In the genomic region with DNA sequence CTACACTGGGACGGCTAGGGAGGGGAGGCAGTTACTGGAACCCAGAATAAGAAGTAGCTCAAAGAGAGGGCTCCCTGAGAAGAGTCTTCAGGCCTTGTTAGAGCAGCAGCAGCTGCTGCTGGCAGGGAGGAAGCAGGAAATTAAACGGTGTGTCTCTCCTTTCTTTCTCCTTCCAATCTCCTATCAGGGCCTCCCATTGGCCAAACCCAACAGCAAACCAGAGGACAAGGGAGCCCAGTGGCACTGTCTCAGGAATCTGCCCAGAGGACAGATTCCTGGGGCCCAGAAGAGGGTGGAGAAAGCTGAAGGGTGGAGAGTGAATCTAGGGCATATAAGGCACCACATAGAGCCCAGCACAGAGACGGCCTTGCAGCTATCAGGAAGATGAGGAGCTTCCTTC, we compare ENCODE assay signal across 21 cellular contexts. TPM values are rescaled to one million over a fixed set of nuclear protein-coding genes. Genes with fewer than 3 reads are reported as not detected.
DNase-seq lines count a peak whose midpoint lies in the region; ATAC-seq, FAIRE-seq and TF ChIP-seq lines count a peak whose summit lies in the region.
"Had no signal": no experiment of that assay in that cellular context is flagged by ENCODE, and none has a peak within 500 bp of the region (broad histone marks: within the 10 kb centered on the region; RNA-seq: fewer than 3 reads in every experiment).

No MANE protein-coding gene starts in this region.

- no peaks in the 10 kb centered on the region for H4K20me1 ChIP-seq in osteoblast (ENCODE audit: insufficient read depth, low read length)
- H4K20me1 ChIP-seq: BLaER1 treated with 17β-estradiol and CSF1 and Interleukin-3, amounts not matched to agents 10 nM and 100 nM had no signal

- H3K36me3 ChIP-seq in osteoblast (ENCODE audit: insufficient read depth, low read length), result peaks cover 8% of the 10 kb centered on the region
- peaks cover 0 to 3% of the 10 kb centered on the region in 2 donors for H3K36me3 ChIP-seq in aorta (ENCODE audit: control insufficient read depth in 1 of 2, insufficient read depth in 2 of 2, low read length in 1 of 2)
- H3K36me3 ChIP-seq in testis (ENCODE audit: low read depth, missing control alignments), result no peaks in the 10 kb centered on the region

- H3K27me3 ChIP-seq in osteoblast (ENCODE audit: insufficient read depth, low read length), result no peaks in the 10 kb centered on the region
- no peaks in the 10 kb centered on the region for H3K27me3 ChIP-seq in aorta (ENCODE audit: control insufficient read depth in 1 of 2, insufficient read depth in 2 of 2, low read length in 1 of 2)
- no peaks in the 10 kb centered on the region for H3K27me3 ChIP-seq in testis
- H3K27me3 ChIP-seq: BLaER1 treated with 17β-estradiol and CSF1 and Interleukin-3, amounts not matched to agents 10 nM and 100 nM had no signal

- peak overlapping the region; percentile 40 for H2AFZ ChIP-seq in osteoblast (ENCODE audit: low read length)

- DNase-seq in NCI-H82 (lab: John Stamatoyannopoulos, UW) (peak; percentile 7), NCI-H82 treated with DMSO at 0.1 percent for 48 hours (lab: John Stamatoyannopoulos, UW; ENCODE audit: unreplicated experiment) (no peak), GM19239 (ENCODE audit: insufficient read length, low spot score) (no peak), choroid plexus epithelial cell (ENCODE audit: low read depth) (peak; percentile 29), osteoblast (ENCODE audit: insufficient read length, low spot score, missing footprints) (no peak), aorta (no peak), testis (no peak)
- DNase-seq: 8988T; activated CD4-positive, alpha-beta T cell treated with anti-CD3 and anti-CD28 coated beads for 36 hours; activated CD8-positive, alpha-beta memory T cell treated with anti-CD3 and anti-CD28 coated beads, Interleukin-2, amount 10 ng/mL, durations not matched to agents 7 days and 5 days; DMS 273 treated with DMSO at 0.1 percent for 48 hours; glutamatergic neuron; left ventricle myocardium inferior; MV-4-11; NCI-H2029; SW 1271; trophoblast cell had no signal

- H3K4me2 ChIP-seq in osteoblast (ENCODE audit: insufficient read depth, low read length), result peak overlapping the region; percentile 34

- H3K4me1 ChIP-seq in osteoblast (ENCODE audit: insufficient read depth, low read length) (peaks cover 10% of the 10 kb centered on the region), aorta (ENCODE audit: control insufficient read depth in 1 of 2, insufficient read depth in 2 of 2, low read length in 2 of 2) (no peaks in the 10 kb centered on the region), testis (no peaks in the 10 kb centered on the region)
- H3K4me1 ChIP-seq: left ventricle myocardium inferior had no signal

- no peak for ATAC-seq in aorta (ENCODE audit: low FRiP score)
- ATAC-seq in HG03135 (IDR thresholded peaks at IDR 0.05; ENCODE audit: unreplicated experiment), result no peak
- ATAC-seq: activated CD4-positive, alpha-beta T cell treated with anti-CD3 and anti-CD28 coated beads for 36 hours; activated CD8-positive, alpha-beta memory T cell treated with anti-CD3 and anti-CD28 coated beads, Interleukin-2, amount 10 ng/mL, durations not matched to agents 7 days and 5 days; GM12878 had no signal

- WGBS in aorta, 2 donors, result 65 to 66% methylated on average over 3 of the region's 3 CpGs
- WGBS in testis, 2 donors, result 65 to 79% methylated on average over 3 of the region's 3 CpGs

- no peak for TF ChIP-seq POLR2A in testis (IDR thresholded peaks at IDR 0.05)

- intact Hi-C loops in aorta (cut with DNase I), result no loop called here
- intact Hi-C loops in testis (cut with DNase I; ENCODE audit: low total_unique reads), result no loop called here

- H3K27ac ChIP-seq in osteoblast (ENCODE audit: low read depth, low read length) (peak overlapping the region; percentile 47), aorta (ENCODE audit: low read depth in 1 of 2, low read length in 2 of 2) (no peak overlapping the region), testis (no peak overlapping the region)
- H3K27ac ChIP-seq: left ventricle myocardium inferior had no signal

- TF ChIP-seq CTCF in choroid plexus epithelial cell (conservative IDR thresholded peaks at IDR 0.05; ENCODE audit: low read depth, low read length) (no peak), osteoblast (IDR thresholded peaks at IDR 0.05; ENCODE audit: extremely low read depth, low read depth, low read length) (no peak), testis (IDR thresholded peaks at IDR 0.05) (no peak)

- H3K79me2 ChIP-seq in osteoblast (ENCODE audit: insufficient read depth, low read length), result no peaks in the 10 kb centered on the region

- peak; percentile 18 for FAIRE-seq in GM19239 (lab: Jason Lieb, UNC)
- FAIRE-seq: astrocyte, GM12878 had no signal

- no peak overlapping the region for H3K4me3 ChIP-seq in choroid plexus epithelial cell (ENCODE audit: low read depth, low read length)
- H3K4me3 ChIP-seq in osteoblast (ENCODE audit: insufficient read depth, low read length), result no peak overlapping the region
- no peak overlapping the region for H3K4me3 ChIP-seq in aorta (ENCODE audit: low read length in 2 of 2)
- H3K4me3 ChIP-seq in testis, result no peak overlapping the region
- H3K4me3 ChIP-seq: BLaER1 treated with 17β-estradiol and CSF1 and Interleukin-3, amounts not matched to agents 10 nM and 100 nM; GM12878; left ventricle myocardium inferior had no signal

- H3K9me3 ChIP-seq in osteoblast (ENCODE audit: low read depth, low read length), result no peaks in the 10 kb centered on the region
- H3K9me3 ChIP-seq in aorta (ENCODE audit: control insufficient read depth, low read length), result no peaks in the 10 kb centered on the region
- no peaks in the 10 kb centered on the region for H3K9me3 ChIP-seq in testis
- H3K9me3 ChIP-seq: left ventricle myocardium inferior had no signal

RNA-seq across cellular contexts. Expression of a gene that starts 10.2 kb away (rescaled TPM):
- total RNA-seq in osteoblast, result 25.3 and 26.2 TPM in 2 replicates
- 10 to 100 TPM; 12.0 to 40.7 TPM for total RNA-seq in aorta
- polyA plus RNA-seq in aorta, result 10 to 100 TPM in 1 of 2 donors, 1 to 10 TPM in 1; 3.5 to 11.8 TPM
- 10 to 100 TPM; 10.6 to 14.7 TPM for total RNA-seq in testis
- 15.9 TPM for polyA plus RNA-seq in testis (ENCODE audit: insufficient read depth, low read depth, low replicate concordance)

RNA-seq across cellular contexts. Expression of a gene that starts 28.1 kb away (rescaled TPM):
- total RNA-seq in osteoblast, result 21.5 and 21.7 TPM in 2 replicates
- 10 to 100 TPM; 12.8 to 45.1 TPM for total RNA-seq in aorta
- 1 to 10 TPM; 3.1 to 9.7 TPM for polyA plus RNA-seq in aorta
- 1 to 10 TPM; 7.3 to 7.6 TPM for total RNA-seq in testis
- 15.2 TPM for polyA plus RNA-seq in testis (ENCODE audit: insufficient read depth, low read depth, low replicate concordance)

RNA-seq across cellular contexts. Expression of a gene that starts 29.3 kb away (rescaled TPM):
- total RNA-seq in osteoblast (16.3 and 17.4 TPM in 2 replicates), aorta (10 to 100 TPM; 15.7 to 22.3 TPM), testis (10 to 100 TPM; 16.7 to 19.6 TPM)
- polyA plus RNA-seq in aorta (10 to 100 TPM in 1 of 2 donors, 1 to 10 TPM in 1; 3.9 to 13.4 TPM), testis (ENCODE audit: insufficient read depth, low read depth, low replicate concordance) (12.0 TPM)

RNA-seq across cellular contexts. Expression of a gene that starts 45.5 kb away (rescaled TPM):
- 10.5 and 11.5 TPM in 2 replicates for total RNA-seq in osteoblast
- total RNA-seq in aorta, result 10 to 100 TPM; 37.6 to 41.6 TPM
- 10 to 100 TPM; 14.1 to 40.4 TPM for polyA plus RNA-seq in aorta
- 10 to 100 TPM; 26.0 to 27.6 TPM for total RNA-seq in testis
- polyA plus RNA-seq in testis (ENCODE audit: insufficient read depth, low read depth, low replicate concordance), result 27.9 TPM

RNA-seq across cellular contexts. Expression of a gene that starts 47.2 kb away (rescaled TPM):
- total RNA-seq in osteoblast (24.2 and 25.0 TPM in 2 replicates), aorta (10 to 100 TPM; 12.8 to 53.7 TPM), testis (10 to 100 TPM; 20.7 to 21.3 TPM)
- polyA plus RNA-seq in aorta (10 to 100 TPM in 1 of 2 donors, 1 to 10 TPM in 1; 9.1 to 18.2 TPM), testis (ENCODE audit: insufficient read depth, low read depth, low replicate concordance) (25.9 TPM)

Comparison
In these comparisons a context has a peak if more than half of its experiments do, and no peak if none do; other contexts are left out.
1. DNase-seq: peak in NCI-H82 (single experiment) and choroid plexus epithelial cell (single experiment); none in NCI-H82 treated with DMSO at 0.1 percent for 48 hours (single experiment), GM19239 (single experiment), osteoblast (single experiment), aorta (0 of 2) and testis (single experiment).